27 cellular contexts compared by ENCODE assay signal in the genomic region with DNA sequence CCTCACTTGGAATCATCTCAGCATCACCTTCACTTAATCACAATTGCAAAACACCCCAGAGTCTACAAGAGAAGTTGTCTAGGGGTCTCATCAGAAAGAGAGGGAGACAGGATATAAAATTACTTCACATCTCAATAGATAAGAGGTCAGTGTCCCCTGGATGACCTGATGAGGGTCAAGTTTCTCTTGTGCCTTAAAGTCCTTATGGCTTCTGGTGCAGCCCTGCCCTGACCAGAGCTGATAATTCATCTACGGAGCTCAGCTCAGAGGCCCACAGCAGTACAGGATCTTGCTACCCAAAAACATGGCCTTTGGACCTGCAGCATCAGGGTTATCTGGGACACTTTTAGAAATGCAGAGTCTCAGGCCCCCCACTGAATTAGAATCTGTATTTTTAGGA.
"Had no signal": no experiment of that assay in that cellular context is flagged by ENCODE, and none has a peak within 500 bp of the region (broad histone marks: within the 10 kb centered on the region; RNA-seq: fewer than 3 reads in every experiment).

No MANE protein-coding gene starts in this region.

- H3K4me3 ChIP-seq: left lung, lung, mucosa of descending colon, ovary, skin epidermis, spleen, tibial nerve, upper lobe of left lung, vagina had no signal

- H3K27me3 ChIP-seq: left lung, neutrophil, ovary, spleen, tibial nerve, upper lobe of left lung, vagina had no signal

- H3K27ac ChIP-seq: left lung, neutrophil, ovary, skin epidermis, spleen, tibial nerve, upper lobe of left lung, vagina had no signal

- H3K4me1 Mint-ChIP-seq: naive thymus-derived CD4-positive, alpha-beta T cell; stimulated activated effector memory CD8-positive, alpha-beta T cell treated with anti-CD3 and anti-CD28 coated beads, Interleukin-12 subunit alpha, Interleukin-12 subunit beta, amount 100 ng/mL, for 72 hours had no signal

- H3K4me3 Mint-ChIP-seq: naive thymus-derived CD4-positive, alpha-beta T cell; natural killer cell treated with Interleukin-12 subunit alpha and Interleukin-12 subunit beta and Interleukin-15 and Interleukin-18, amount 100 ng/mL, for 72 hours; neural crest cell; stimulated activated effector memory CD8-positive, alpha-beta T cell treated with anti-CD3 and anti-CD28 coated beads, Interleukin-12 subunit alpha, Interleukin-12 subunit beta, amount 100 ng/mL, for 72 hours; stimulated activated naive CD8-positive, alpha-beta T cell treated with anti-CD3 and anti-CD28 coated beads, Interleukin-15, Interleukin-2, amounts not matched to agents 100 ng/mL and 50 ng/mL, for 24 hours had no signal

- H3K27ac Mint-ChIP-seq: naive thymus-derived CD4-positive, alpha-beta T cell; natural killer cell treated with Interleukin-12 subunit alpha and Interleukin-12 subunit beta and Interleukin-15 and Interleukin-18, amount 100 ng/mL, for 72 hours; progenitor cell of endocrine pancreas; stimulated activated effector memory CD8-positive, alpha-beta T cell treated with anti-CD3 and anti-CD28 coated beads, Interleukin-12 subunit alpha, Interleukin-12 subunit beta, amount 100 ng/mL, for 72 hours; stimulated activated naive CD8-positive, alpha-beta T cell treated with anti-CD3 and anti-CD28 coated beads, Interleukin-15, Interleukin-2, amounts not matched to agents 100 ng/mL and 50 ng/mL, for 24 hours had no signal

- H3K4me1 ChIP-seq: left lung, spleen had no signal

- H3K27me3 Mint-ChIP-seq: progenitor cell of endocrine pancreas; stimulated activated naive CD8-positive, alpha-beta T cell treated with anti-CD3 and anti-CD28 coated beads, Interleukin-15, Interleukin-2, amounts not matched to agents 100 ng/mL and 50 ng/mL, for 24 hours had no signal

- ATAC-seq: left cardiac atrium; left lung; mucosa of descending colon; naive thymus-derived CD4-positive, alpha-beta T cell; natural killer cell treated with Interleukin-12 subunit alpha and Interleukin-12 subunit beta and Interleukin-15 and Interleukin-18, amount 100 ng/mL, for 72 hours; right cardiac atrium; stimulated activated effector memory CD8-positive, alpha-beta T cell treated with anti-CD3 and anti-CD28 coated beads, Interleukin-12 subunit alpha, Interleukin-12 subunit beta, amount 100 ng/mL, for 72 hours had no signal

- H3K36me3 ChIP-seq: left lung, neutrophil, ovary, spleen, tibial nerve, upper lobe of left lung, vagina had no signal

- H3K36me3 Mint-ChIP-seq: naive thymus-derived CD4-positive, alpha-beta T cell; natural killer cell treated with Interleukin-12 subunit alpha and Interleukin-12 subunit beta and Interleukin-15 and Interleukin-18, amount 100 ng/mL, for 72 hours; stimulated activated effector memory CD8-positive, alpha-beta T cell treated with anti-CD3 and anti-CD28 coated beads, Interleukin-12 subunit alpha, Interleukin-12 subunit beta, amount 100 ng/mL, for 72 hours had no signal

- H3K9me3 Mint-ChIP-seq: natural killer cell treated with Interleukin-12 subunit alpha and Interleukin-12 subunit beta and Interleukin-15 and Interleukin-18, amount 100 ng/mL, for 72 hours; neural crest cell; stimulated activated naive CD8-positive, alpha-beta T cell treated with anti-CD3 and anti-CD28 coated beads, Interleukin-15, Interleukin-2, amounts not matched to agents 100 ng/mL and 50 ng/mL, for 24 hours had no signal

- H3K9me3 ChIP-seq: left lung, mucosa of descending colon, neutrophil, ovary, spleen, tibial nerve, upper lobe of left lung, vagina had no signal

- DNase-seq: hippocampal formation; kidney glomerular epithelial cell; left cardiac atrium; left lung; mesendoderm; midbrain; mucosa of descending colon; naive thymus-derived CD4-positive, alpha-beta T cell; occipital lobe; ovary; retina; right cardiac atrium; spleen; stimulated activated CD4-positive, alpha-beta T cell treated with anti-CD3 and anti-CD28 coated beads, Interleukin-4, amount 100 ng/mL, for 24 hours; stimulated activated naive CD4-positive, alpha-beta T cell; substantia nigra; upper lobe of left lung had no signal
